In genomic region chr19:11505032-11505503, GRCh38 we compare ENCODE assay signal across 8 cellular contexts. TPM values are rescaled to one million over a fixed set of nuclear protein-coding genes. Genes with fewer than 3 reads are reported as not detected.
DNase-seq lines count a peak whose midpoint lies in the region; ATAC-seq and TF ChIP-seq lines count a peak whose summit lies in the region.

No MANE protein-coding gene starts in this region.

- no peak overlapping the region for H2BK20ac ChIP-seq in H9 (ENCODE audit: low read depth, low read length, poor library complexity, severe bottlenecking)

- no peak overlapping the region for H3K56ac ChIP-seq in H9 (ENCODE audit: insufficient read length, low read depth, low read length)

- H2AFZ ChIP-seq in H9 (ENCODE audit: low read length): no peak overlapping the region
- peak overlapping the region; percentile 87 for H2AFZ ChIP-seq in Loucy (ENCODE audit: low read length)
- H2AFZ ChIP-seq in neural cell (ENCODE audit: low read depth, low read length): no peak overlapping the region

- no peak overlapping the region for H3K18ac ChIP-seq in H9 (ENCODE audit: insufficient read length, low read depth, low read length)

- no peak for TF ChIP-seq RAD21 in neural cell (conservative IDR thresholded peaks at IDR 0.05)

- H3K4ac ChIP-seq in H9 (ENCODE audit: low read depth, low read length): no peak overlapping the region

- peak overlapping the region; percentile 8 to 95 (median 59); a peak in 3 of 7 replicates for H3K27ac Mint-ChIP-seq in H9
- H3K27ac Mint-ChIP-seq in stimulated activated naive CD8-positive, alpha-beta T cell treated with anti-CD3 and anti-CD28 coated beads, Interleukin-15, amount 100 ng/mL, for 72 hours: peak overlapping the region; percentile 91 to 96

- no peaks in the 10 kb centered on the region for H3K27me3 Mint-ChIP-seq in H9 (ENCODE audit: low read depth)
- H3K27me3 Mint-ChIP-seq in stimulated activated naive CD8-positive, alpha-beta T cell treated with anti-CD3 and anti-CD28 coated beads, Interleukin-15, amount 100 ng/mL, for 72 hours: no peaks in the 10 kb centered on the region

- H3K4me3 ChIP-seq in Loucy (ENCODE audit: low read length, poor library complexity, severe bottlenecking) (peak overlapping the region; percentile 77), RWPE2 (ENCODE audit: severe bottlenecking) (peak overlapping the region; percentile 65), neural cell (ENCODE audit: low read length) (peak overlapping the region; percentile 87)

- no peak overlapping the region for H4K8ac ChIP-seq in H9 (replicated peaks; ENCODE audit: insufficient read length, low read depth, low read length)

- H3K36me3 ChIP-seq in Loucy (ENCODE audit: insufficient read depth, low read length) (no peaks in the 10 kb centered on the region), RWPE2 (ENCODE audit: low read depth) (no peaks in the 10 kb centered on the region), neural cell (ENCODE audit: insufficient read depth, low read length) (no peaks in the 10 kb centered on the region)

- H3K14ac ChIP-seq in H9 (ENCODE audit: insufficient read depth, low read length): peak overlapping the region; percentile 90; the same call in 1 of the 2 replicates

- H4K20me1 ChIP-seq in H9 (ENCODE audit: control insufficient read depth, insufficient read depth, insufficient read length): no peaks in the 10 kb centered on the region
- no peaks in the 10 kb centered on the region for H4K20me1 ChIP-seq in Loucy (ENCODE audit: insufficient read depth, low read length, poor library complexity, severe bottlenecking)
- H4K20me1 ChIP-seq in neural cell (ENCODE audit: insufficient read depth): no peaks in the 10 kb centered on the region

- no peaks in the 10 kb centered on the region for H3K79me1 ChIP-seq in H9 (ENCODE audit: insufficient read depth, low read depth, low read length, poor library complexity, severe bottlenecking)

- H2BK15ac ChIP-seq in H9 (ENCODE audit: low read depth, low read length): no peak overlapping the region

- DNase-seq in EL (peak; percentile 96), H9 (peak; percentile 99), RWPE2 (ENCODE audit: low spot score) (peak; percentile 97), fibroblast of the conjunctiva (ENCODE audit: low read depth) (peak; percentile 91)
- peak; percentile 98 for DNase-seq in activated effector memory CD4-positive, alpha-beta T cell treated with anti-CD3 and anti-CD28 coated beads, Interleukin-2, amount 50 U/mL, for 16 hours
- DNase-seq in stimulated activated naive CD8-positive, alpha-beta T cell treated with anti-CD3 and anti-CD28 coated beads, Interleukin-15, amount 100 ng/mL, for 72 hours: peak; percentile 93 to 96

- peaks cover 0 to 2% (median 0%) of the 10 kb centered on the region in 3 experiments; a peak in 1 of 7 replicates for H3K36me3 Mint-ChIP-seq in H9 (ENCODE audit: insufficient read depth in 1 of 3, low read depth in 3 of 3)

- no peaks in the 10 kb centered on the region for H3K9me3 ChIP-seq in H9 (ENCODE audit: control insufficient read depth, low read depth, low read length)
- no peaks in the 10 kb centered on the region for H3K9me3 ChIP-seq in Loucy (ENCODE audit: insufficient read depth, low read depth, low read length)
- no peaks in the 10 kb centered on the region for H3K9me3 ChIP-seq in RWPE2 (ENCODE audit: severe bottlenecking)
- no peaks in the 10 kb centered on the region for H3K9me3 ChIP-seq in neural cell (ENCODE audit: low read length)

- H3K9me2 ChIP-seq in Loucy (replicated peaks; ENCODE audit: low read depth, low read length): no peaks in the 10 kb centered on the region
- H3K9me2 ChIP-seq in neural cell (ENCODE audit: insufficient read depth, low read length): no peaks in the 10 kb centered on the region

- no peak overlapping the region for H2AK5ac ChIP-seq in H9 (ENCODE audit: insufficient read length, low read length)

- H3K4me1 ChIP-seq in H9 (ENCODE audit: insufficient read depth, low read length) (no peaks in the 10 kb centered on the region), Loucy (ENCODE audit: insufficient read depth, low read length, poor library complexity, severe bottlenecking) (peaks cover 11% of the 10 kb centered on the region), RWPE2 (ENCODE audit: insufficient read depth, poor library complexity, severe bottlenecking) (no peaks in the 10 kb centered on the region)

- H3T11ph ChIP-seq in H9 (ENCODE audit: low read length): no peak overlapping the region

- no peak overlapping the region for H4K91ac ChIP-seq in H9 (ENCODE audit: insufficient read length, low read depth, low read length)

- H3K23me2 ChIP-seq in H9 (ENCODE audit: insufficient read length, low read depth, low read length, poor library complexity, severe bottlenecking): peaks cover 5% of the 10 kb centered on the region

- WGBS in H9 (ENCODE audit: extremely low coverage, insufficient read length, low lambda C conversion rate): no CpG with 5 or more reads among the region's 33 CpGs

- no peak overlapping the region for H2BK120ac ChIP-seq in H9 (ENCODE audit: low read depth, low read length, poor library complexity, severe bottlenecking)

- H3K4me2 ChIP-seq in H9 (ENCODE audit: insufficient read depth, insufficient read length, low read length) (peak overlapping the region; percentile 56), Loucy (ENCODE audit: low read depth, low read length, poor library complexity, severe bottlenecking) (peak overlapping the region; percentile 83), neural cell (ENCODE audit: low read length) (peak overlapping the region; percentile 61)

- peak overlapping the region; percentile 81 to 90 for H3K4me3 Mint-ChIP-seq in H9
- H3K4me3 Mint-ChIP-seq in stimulated activated naive CD8-positive, alpha-beta T cell treated with anti-CD3 and anti-CD28 coated beads, Interleukin-15, amount 100 ng/mL, for 72 hours: peak overlapping the region; percentile 91 to 96

- no peak overlapping the region for H3K27ac ChIP-seq in H9 (ENCODE audit: insufficient read length, low read depth, low read length)
- H3K27ac ChIP-seq in RWPE2 (ENCODE audit: poor library complexity, severe bottlenecking): peak overlapping the region; percentile 68
- H3K27ac ChIP-seq in neural cell (ENCODE audit: low read length): peak overlapping the region; percentile 76

- no peak for TF ChIP-seq EP300 in neural cell (conservative IDR thresholded peaks at IDR 0.05; ENCODE audit: poor library complexity, severe bottlenecking)

- ATAC-seq in RWPE2 (ENCODE audit: low read depth): peak; percentile 95
- peak; percentile 95 for ATAC-seq in stimulated activated naive CD8-positive, alpha-beta T cell treated with anti-CD3 and anti-CD28 coated beads, Interleukin-15, amount 100 ng/mL, for 72 hours

- TF ChIP-seq CTCF in H9 (conservative IDR thresholded peaks at IDR 0.05): no peak
- no peak for TF ChIP-seq CTCF in Loucy (conservative IDR thresholded peaks at IDR 0.05; ENCODE audit: low read length)
- TF ChIP-seq CTCF in RWPE2 (IDR thresholded peaks at IDR 0.05; ENCODE audit: poor library complexity, severe bottlenecking): no peak
- no peak for TF ChIP-seq CTCF in neural cell (IDR thresholded peaks at IDR 0.05; ENCODE audit: poor library complexity, severe bottlenecking)

- peaks cover 10 to 13% of the 10 kb centered on the region in 2 experiments for H3K4me1 Mint-ChIP-seq in H9
- peaks cover 41% of the 10 kb centered on the region for H3K4me1 Mint-ChIP-seq in stimulated activated naive CD8-positive, alpha-beta T cell treated with anti-CD3 and anti-CD28 coated beads, Interleukin-15, amount 100 ng/mL, for 72 hours

- no peak overlapping the region for H2BK12ac ChIP-seq in H9 (ENCODE audit: insufficient read length, low read depth, low read length)

- no peaks in the 10 kb centered on the region for H3K9me3 Mint-ChIP-seq in H9
- no peaks in the 10 kb centered on the region for H3K9me3 Mint-ChIP-seq in stimulated activated naive CD8-positive, alpha-beta T cell treated with anti-CD3 and anti-CD28 coated beads, Interleukin-15, amount 100 ng/mL, for 72 hours

- H3F3A ChIP-seq in Loucy (ENCODE audit: low read depth) (no peaks in the 10 kb centered on the region), neural cell (ENCODE audit: insufficient read depth, low read length, poor library complexity, severe bottlenecking) (no peaks in the 10 kb centered on the region)

- H3K23ac ChIP-seq in H9 (ENCODE audit: insufficient read length, low read depth, low read length): no peak overlapping the region

- no peak overlapping the region for H2BK5ac ChIP-seq in H9 (ENCODE audit: insufficient read length, low read length)

- no peak overlapping the region for H4K5ac ChIP-seq in H9 (ENCODE audit: insufficient read length, low read depth, low read length)

- no peaks in the 10 kb centered on the region for H3K27me3 ChIP-seq in H9 (ENCODE audit: insufficient read depth, low read length)
- H3K27me3 ChIP-seq in Loucy (ENCODE audit: insufficient read depth, low read length, poor library complexity, severe bottlenecking): no peaks in the 10 kb centered on the region
- no peaks in the 10 kb centered on the region for H3K27me3 ChIP-seq in RWPE2 (ENCODE audit: insufficient read depth, poor library complexity, severe bottlenecking)
- H3K27me3 ChIP-seq in neural cell (ENCODE audit: insufficient read depth, low read depth, low read length): no peaks in the 10 kb centered on the region

- H3K9ac ChIP-seq in H9 (ENCODE audit: extremely low read depth, insufficient read length, low read length) (peak overlapping the region; percentile 31), Loucy (ENCODE audit: low read depth, low read length, poor library complexity, severe bottlenecking) (peak overlapping the region; percentile 81), neural cell (ENCODE audit: low read length) (peak overlapping the region; percentile 90)

- H3K79me2 ChIP-seq in H9 (ENCODE audit: insufficient read depth, low read length): no peaks in the 10 kb centered on the region
- peaks cover 24% of the 10 kb centered on the region for H3K79me2 ChIP-seq in Loucy (ENCODE audit: insufficient read depth, low read length)
- H3K79me2 ChIP-seq in neural cell (replicated peaks; ENCODE audit: insufficient read depth, low read length): no peaks in the 10 kb centered on the region

TF ChIP-seq in neural cell, 6 proteins besides CTCF, POLR2A, EP300 and RAD21 (continues in another document):
- TF ChIP-seq TAF1 (IDR thresholded peaks at IDR 0.05; ENCODE audit: low read depth): no peak

RNA-seq across cellular contexts. Expression of gene ZNF653, which starts 0.6 kb away (rescaled TPM):
- 9.1 and 11.6 TPM in 2 replicates for total RNA-seq in H9 (2021)
- polyA plus RNA-seq in neural cell: 16.5 and 24.6 TPM in 2 replicates
- 21.1 and 29.2 TPM in 2 replicates for polyA minus RNA-seq in neural cell

RNA-seq across cellular contexts. Expression of gene ECSIT, which starts 23.9 kb away (rescaled TPM):
- total RNA-seq in H9 (2021): 40.0 and 42.4 TPM in 2 replicates
- 98.3 and 99.0 TPM in 2 replicates for polyA plus RNA-seq in neural cell
- 45.6 and 54.3 TPM in 2 replicates for polyA minus RNA-seq in neural cell

RNA-seq across cellular contexts. Expression of gene ELAVL3, which starts 24.2 kb away (rescaled TPM):
- 1.2 and 1.4 TPM in 2 replicates for total RNA-seq in H9 (2021)
- 38.7 and 68.9 TPM in 2 replicates for polyA plus RNA-seq in neural cell
- polyA minus RNA-seq in neural cell: 127 and 161 TPM in 2 replicates

RNA-seq across cellular contexts. Expression of gene CNN1, which starts 33.6 kb away (rescaled TPM):
- total RNA-seq in H9 (2021): 15.7 and 17.9 TPM in 2 replicates
- 0.18 TPM in 1 of 2 replicates, not detected in the other for polyA plus RNA-seq in neural cell
- not detected in 2 replicates for polyA minus RNA-seq in neural cell

RNA-seq across cellular contexts. Expression of gene ELOF1, which starts 54.0 kb away (rescaled TPM):
- total RNA-seq in H9 (2021): 84.9 and 88.6 TPM in 2 replicates
- polyA plus RNA-seq in neural cell: 38.0 and 64.8 TPM in 2 replicates
- 25.6 and 27.1 TPM in 2 replicates for polyA minus RNA-seq in neural cell

Comparison
In these comparisons a context has a peak if more than half of its experiments do, and no peak if none do; other contexts are left out.
1. H3K9ac ChIP-seq: peak in every context shown above with its lines; median percentile 90 in neural cell; 81 in Loucy; 31 in H9.